In the genomic region with DNA sequence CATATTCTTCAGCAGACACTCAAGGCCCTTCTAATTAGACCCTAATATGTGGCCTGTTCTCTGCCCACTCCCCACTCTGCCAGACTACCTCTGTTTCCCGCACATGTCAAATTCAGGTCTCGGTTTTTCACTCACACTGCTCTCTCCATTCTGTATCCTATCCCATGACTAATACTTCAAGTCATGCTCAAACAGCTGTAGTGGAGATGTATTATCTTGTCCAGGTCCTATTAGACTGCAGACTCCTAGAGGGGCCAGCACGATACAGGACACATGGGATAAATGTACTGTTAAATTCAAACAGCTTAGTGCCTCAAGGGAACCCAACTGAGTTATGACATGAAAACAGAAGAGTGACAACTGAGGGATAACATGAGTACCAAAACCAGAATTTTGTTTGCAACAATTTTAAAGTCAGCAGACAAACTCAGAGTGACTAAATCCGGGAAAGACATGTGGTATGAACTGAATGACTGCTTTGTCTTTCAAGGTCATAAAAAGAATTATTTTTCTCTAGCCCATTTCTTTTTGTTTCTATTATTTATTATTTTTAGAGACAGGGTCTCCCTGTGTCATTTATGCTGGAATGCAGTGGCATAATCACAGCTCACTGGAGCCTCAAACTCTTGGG, we compare ENCODE assay signal across 17 cellular contexts. TPM values are rescaled to one million over a fixed set of nuclear protein-coding genes. Genes with fewer than 3 reads are reported as not detected.
DNase-seq lines count a peak whose midpoint lies in the region; ATAC-seq and TF ChIP-seq lines count a peak whose summit lies in the region.
"Had no signal": no experiment of that assay in that cellular context is flagged by ENCODE, and none has a peak within 500 bp of the region (broad histone marks: within the 10 kb centered on the region; RNA-seq: fewer than 3 reads in every experiment).

No MANE protein-coding gene starts in this region.

- no peak for TF ChIP-seq CTCF in hepatocyte (IDR thresholded peaks at IDR 0.05; ENCODE audit: poor library complexity)
- no peak for TF ChIP-seq CTCF in CD4-positive, alpha-beta T cell (IDR thresholded peaks at IDR 0.05)

- peaks cover 42% of the 10 kb centered on the region for H3K36me3 Mint-ChIP-seq in CD4-positive, alpha-beta T cell (ENCODE audit: low read depth)

- H3K4me3 Mint-ChIP-seq in CD4-positive, alpha-beta T cell: no peak overlapping the region
- H3K4me3 Mint-ChIP-seq: CD8-positive, alpha-beta memory T cell had no signal

- ATAC-seq in GM18511 (IDR thresholded peaks at IDR 0.05; ENCODE audit: unreplicated experiment) (no peak), HG02840 (IDR thresholded peaks at IDR 0.05; ENCODE audit: low FRiP score, unreplicated experiment) (no peak)
- no peak for ATAC-seq in CD4-positive, alpha-beta T cell (ENCODE audit: poor library complexity)

- H3K9me2 ChIP-seq in hepatocyte (replicated peaks; ENCODE audit: insufficient read depth): no peaks in the 10 kb centered on the region

- CTCF ChIA-PET in CD4-positive, alpha-beta T cell (lab: Charles Lee): interaction anchor here (0.6 kb wide), 1 partner anchor 100 kb away, joined by 4 read pairs; no protein-coding TSS in a partner anchor

- DNase-seq in COLO829 (ENCODE audit: low spot score): peak; percentile 58
- peak; percentile 66 for DNase-seq in SK-MEL-5 (ENCODE audit: low read depth, low spot score)
- no peak for DNase-seq in hepatocyte (ENCODE audit: low spot score)
- no peak for DNase-seq in T-helper 2 cell
- DNase-seq in CD4-positive, alpha-beta T cell: no peak
- DNase-seq: CD8-positive, alpha-beta memory T cell; DMS79; KBM-7; NCI-H1930; NCI-H345; NCI-H524 treated with DMSO at 0.1 percent for 48 hours; PC-9; SJCRH30 had no signal

- no peak overlapping the region for H3K27ac Mint-ChIP-seq in CD4-positive, alpha-beta T cell
- H3K27ac Mint-ChIP-seq: CD8-positive, alpha-beta memory T cell had no signal

- peaks cover 7% of the 10 kb centered on the region for H3K4me1 Mint-ChIP-seq in CD4-positive, alpha-beta T cell (ENCODE audit: low read depth)

- peaks cover 9% of the 10 kb centered on the region for H3K36me3 ChIP-seq in hepatocyte (replicated peaks; ENCODE audit: insufficient read depth, low read depth)
- peaks cover 18% of the 10 kb centered on the region for H3K36me3 ChIP-seq in rectal smooth muscle tissue (ENCODE audit: control insufficient read depth, insufficient read depth, low read length)

- no peaks in the 10 kb centered on the region for H3K27me3 ChIP-seq in hepatocyte
- H3K27me3 ChIP-seq in rectal smooth muscle tissue (ENCODE audit: control insufficient read depth, insufficient read depth, low read length): no peaks in the 10 kb centered on the region
- no peaks in the 10 kb centered on the region for H3K27me3 ChIP-seq in CD4-positive, alpha-beta T cell (ENCODE audit: control insufficient read depth, insufficient read depth, low read length)
- H3K27me3 ChIP-seq: BLaER1 treated with 17β-estradiol and CSF1 and Interleukin-3, amounts not matched to agents 10 nM and 100 nM; SJCRH30 had no signal

- no peak overlapping the region for H3K4me2 ChIP-seq in hepatocyte
- H3K4me2 ChIP-seq: BLaER1 treated with 17β-estradiol and CSF1 and Interleukin-3, amounts not matched to agents 10 nM and 100 nM; PC-9 had no signal

- in situ Hi-C loops in SK-MEL-5 (cut with HindIII; ENCODE audit: low pct_unique_long_range_greater_than_20kb, low sequenced_read_pairs): no loop called here

- H3K4me1 ChIP-seq in hepatocyte (ENCODE audit: insufficient read depth): no peaks in the 10 kb centered on the region
- peaks cover 2% of the 10 kb centered on the region for H3K4me1 ChIP-seq in rectal smooth muscle tissue (ENCODE audit: control insufficient read depth, insufficient read depth, low read length)
- H3K4me1 ChIP-seq: SJCRH30 had no signal

- POLR2A ChIA-PET in CD4-positive, alpha-beta T cell (lab: Charles Lee): no interaction called here

- H3K79me2 ChIP-seq in hepatocyte: peaks cover 43% of the 10 kb centered on the region

- no peaks in the 10 kb centered on the region for H3K27me3 Mint-ChIP-seq in CD4-positive, alpha-beta T cell
- H3K27me3 Mint-ChIP-seq: CD8-positive, alpha-beta memory T cell had no signal

- H3K9me3 Mint-ChIP-seq in CD4-positive, alpha-beta T cell: no peaks in the 10 kb centered on the region
- H3K9me3 Mint-ChIP-seq: CD8-positive, alpha-beta memory T cell had no signal

- peak overlapping the region; percentile 42 for H3K27ac ChIP-seq in hepatocyte
- H3K27ac ChIP-seq in rectal smooth muscle tissue (ENCODE audit: low read depth, low read length): peak overlapping the region; percentile 17
- H3K27ac ChIP-seq in CD4-positive, alpha-beta T cell (ENCODE audit: low read depth, low read length): no peak overlapping the region
- H3K27ac ChIP-seq: BLaER1 treated with 17β-estradiol and CSF1 and Interleukin-3, amounts not matched to agents 10 nM and 100 nM; PC-9; SJCRH30 had no signal

- peaks cover 8% of the 10 kb centered on the region for H4K20me1 ChIP-seq in hepatocyte (ENCODE audit: insufficient read depth, poor library complexity, severe bottlenecking)

- no peak overlapping the region for H3K4me3 ChIP-seq in hepatocyte
- no peak overlapping the region for H3K4me3 ChIP-seq in rectal smooth muscle tissue (ENCODE audit: low read length)
- H3K4me3 ChIP-seq: BLaER1 treated with 17β-estradiol and CSF1 and Interleukin-3, amounts not matched to agents 10 nM and 100 nM; PC-9; SJCRH30 had no signal

- H3K9ac ChIP-seq in rectal smooth muscle tissue (ENCODE audit: low read length): no peak overlapping the region
- H3K9ac ChIP-seq: BLaER1 treated with 17β-estradiol and CSF1 and Interleukin-3, amounts not matched to agents 10 nM and 100 nM had no signal

- H2AFZ ChIP-seq in hepatocyte: no peak overlapping the region
- H2AFZ ChIP-seq: PC-9 had no signal

- intact Hi-C loops in CD4-positive, alpha-beta T cell (cut with DNase I, micrococcal nuclease): no loop called here

- WGBS in hepatocyte (ENCODE audit: low lambda C conversion rate, missing lambda C conversion rate): 82% methylated on average over 4 of the region's 4 CpGs

- H3K9me3 ChIP-seq in hepatocyte (ENCODE audit: low read depth): no peaks in the 10 kb centered on the region
- no peaks in the 10 kb centered on the region for H3K9me3 ChIP-seq in CD4-positive, alpha-beta T cell (ENCODE audit: control insufficient read depth, low read length)
- H3K9me3 ChIP-seq: BLaER1 treated with 17β-estradiol and CSF1 and Interleukin-3, amounts not matched to agents 10 nM and 100 nM; SJCRH30 had no signal

RNA-seq across cellular contexts. Expression of gene ATP6V1E1, which starts 20.5 kb away (rescaled TPM):
- 353 and 392 TPM in 2 replicates for total RNA-seq in SK-MEL-5 (2014; rRNA removed; shearing (Covaris generic))
- polyA plus RNA-seq in SK-MEL-5 (2015; cell fraction: cytosol; rRNA removed): 278 and 289 TPM in 2 replicates
- polyA plus RNA-seq in SK-MEL-5 (2015; cell fraction: nucleus; rRNA removed): 93.1 and 103 TPM in 2 replicates
- total RNA-seq in hepatocyte: 145 and 191 TPM in 2 replicates
- polyA plus RNA-seq in hepatocyte: 122 and 146 TPM in 2 replicates
- 10 to 100 TPM; 48.4 to 50.8 TPM for total RNA-seq in CD4-positive, alpha-beta T cell

RNA-seq across cellular contexts. Expression of gene BCL2L13, which starts 30.6 kb away (rescaled TPM):
- 174 and 210 TPM in 2 replicates for total RNA-seq in SK-MEL-5 (2014; rRNA removed; shearing (Covaris generic))
- polyA plus RNA-seq in SK-MEL-5 (2015; cell fraction: cytosol; rRNA removed): 144 and 187 TPM in 2 replicates
- 64.4 and 73.8 TPM in 2 replicates for polyA plus RNA-seq in SK-MEL-5 (2015; cell fraction: nucleus; rRNA removed)
- 35.6 and 38.6 TPM in 2 replicates for total RNA-seq in hepatocyte
- 23.4 and 34.4 TPM in 2 replicates for polyA plus RNA-seq in hepatocyte
- total RNA-seq in CD4-positive, alpha-beta T cell: 10 to 100 TPM in 1 of 2 experiments, 1 to 10 TPM in 1; 8.1 to 10.0 TPM

RNA-seq across cellular contexts. Expression of gene SLC25A18, which starts 44.7 kb away (rescaled TPM):
- total RNA-seq in SK-MEL-5 (2014; rRNA removed; shearing (Covaris generic)): 0.08 TPM in 1 of 2 replicates, not detected in the other
- not detected in 2 replicates for polyA plus RNA-seq in SK-MEL-5 (2015; cell fraction: cytosol; rRNA removed)
- not detected in 2 replicates for polyA plus RNA-seq in SK-MEL-5 (2015; cell fraction: nucleus; rRNA removed)
- 4.2 and 5.5 TPM in 2 replicates for total RNA-seq in hepatocyte
- polyA plus RNA-seq in hepatocyte: 3.5 and 4.3 TPM in 2 replicates
- total RNA-seq in CD4-positive, alpha-beta T cell: not detected
- total RNA-seq: CD8-positive, alpha-beta memory T cell had no signal
- polyA plus RNA-seq: CD8-positive, alpha-beta memory T cell had no signal

Comparison
In these comparisons a context has a peak if more than half of its experiments do, and no peak if none do; other contexts are left out.
1. DNase-seq: peak in COLO829 (single experiment) and SK-MEL-5 (single experiment); none in hepatocyte (single experiment), T-helper 2 cell (0 of 5) and CD4-positive, alpha-beta T cell (0 of 10).